In the genomic region with DNA sequence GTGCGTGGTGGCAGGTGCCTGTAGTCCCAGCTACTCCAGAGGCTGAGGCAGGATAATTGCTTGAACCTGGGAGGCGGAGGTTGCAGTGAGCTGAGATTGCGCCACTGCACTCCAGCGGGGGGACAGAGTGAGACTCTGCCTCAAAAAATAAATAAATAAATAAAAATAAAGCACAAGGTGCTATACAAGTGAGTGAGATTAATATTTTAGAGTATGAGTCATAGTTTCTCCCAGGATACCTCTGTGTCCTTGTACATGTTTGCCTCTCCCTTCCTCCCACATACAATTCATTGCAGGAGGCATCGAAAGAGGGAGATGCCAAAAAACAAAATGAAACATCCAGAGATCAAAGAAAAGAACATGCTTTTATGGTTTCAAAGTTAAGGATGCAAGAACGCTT, we compare ENCODE assay signal across 18 cellular contexts. TPM values are rescaled to one million over a fixed set of nuclear protein-coding genes. Genes with fewer than 3 reads are reported as not detected.
"Had no signal": no experiment of that assay in that cellular context is flagged by ENCODE, and none has a peak within 500 bp of the region (broad histone marks: within the 10 kb centered on the region; RNA-seq: fewer than 3 reads in every experiment).

No MANE protein-coding gene starts in this region.

RNA-seq across cellular contexts. Expression of a gene that starts 14.7 kb away (rescaled TPM):
- total RNA-seq: natural killer cell treated with Interleukin-12 subunit alpha and Interleukin-12 subunit beta and Interleukin-15 and Interleukin-18, amount 100 ng/mL, for 72 hours; neural crest cell; omental fat pad; osteocyte; pancreas; posterior vena cava; prostate gland; pulmonary artery endothelial cell; right atrium auricular region; sciatic nerve; smooth muscle cell; spleen; suprapubic skin; testis; transverse colon; upper lobe of right lung; urinary bladder; uterus had no signal
- polyA plus RNA-seq: pancreas, smooth muscle cell, spleen, urinary bladder had no signal
